ENCODE assay signal across 20 cellular contexts in genomic region chr6:6715465-6715864, GRCh38.
DNase-seq lines count a peak whose midpoint lies in the region; ATAC-seq, FAIRE-seq and TF ChIP-seq lines count a peak whose summit lies in the region.
"Had no signal": no experiment of that assay in that cellular context is flagged by ENCODE, and none has a peak within 500 bp of the region (broad histone marks: within the 10 kb centered on the region; RNA-seq: fewer than 3 reads in every experiment).

No MANE protein-coding gene starts in this region.

- H3K9me3 Mint-ChIP-seq in GM23338 (no peaks in the 10 kb centered on the region), endodermal cell (no peaks in the 10 kb centered on the region), neural progenitor cell (no peaks in the 10 kb centered on the region)
- H3K9me3 Mint-ChIP-seq: CD8-positive, alpha-beta T cell; IgD-negative memory B cell had no signal

- H4K20me1 ChIP-seq in GM23338 (replicated peaks; ENCODE audit: insufficient read depth), result no peaks in the 10 kb centered on the region
- no peaks in the 10 kb centered on the region for H4K20me1 ChIP-seq in neural progenitor cell (ENCODE audit: low read depth)
- no peaks in the 10 kb centered on the region for H4K20me1 ChIP-seq in HepG2 (ENCODE audit: insufficient read depth, low read length)

- H3K36me3 Mint-ChIP-seq in GM23338 (ENCODE audit: low read depth) (no peaks in the 10 kb centered on the region), endodermal cell (ENCODE audit: low read depth) (no peaks in the 10 kb centered on the region), neural progenitor cell (no peaks in the 10 kb centered on the region)
- H3K36me3 Mint-ChIP-seq: CD8-positive, alpha-beta T cell; IgD-negative memory B cell had no signal

- H3K79me2 ChIP-seq in GM23338 (replicated peaks; ENCODE audit: insufficient read depth) (no peaks in the 10 kb centered on the region), neural progenitor cell (ENCODE audit: low read depth) (no peaks in the 10 kb centered on the region), HepG2 (ENCODE audit: insufficient read depth, low read length) (no peaks in the 10 kb centered on the region)

- TF ChIP-seq CTCF in GM23338 (conservative IDR thresholded peaks at IDR 0.05; ENCODE audit: low read depth in 2 of 2) (no peak), endodermal cell (conservative IDR thresholded peaks at IDR 0.05) (no peak), neural progenitor cell (IDR thresholded peaks at IDR 0.05) (no peak), HepG2 (CRISPR knock-in tag; IDR thresholded peaks at IDR 0.05) (no peak)

- H2AFZ ChIP-seq in GM23338 (no peak overlapping the region), neural progenitor cell (replicated peaks) (no peak overlapping the region), HepG2 (ENCODE audit: low read length) (no peak overlapping the region)

- H3K36me3 ChIP-seq in GM23338 (ENCODE audit: insufficient read depth) (no peaks in the 10 kb centered on the region), endodermal cell (ENCODE audit: control insufficient read depth, insufficient read depth, low read length) (no peaks in the 10 kb centered on the region), neural progenitor cell (no peaks in the 10 kb centered on the region), SJCRH30 (no peaks in the 10 kb centered on the region), HepG2 (replicated peaks in 1 of 2; ENCODE audit: control insufficient read depth in 1 of 2, insufficient read depth in 2 of 2, low read length in 2 of 2) (no peaks in the 10 kb centered on the region)

- no peaks in the 10 kb centered on the region for H3K27me3 ChIP-seq in GM23338 (ENCODE audit: insufficient read depth)
- no peaks in the 10 kb centered on the region for H3K27me3 ChIP-seq in endodermal cell (ENCODE audit: control insufficient read depth, insufficient read depth, low read length, poor library complexity, severe bottlenecking)
- no peaks in the 10 kb centered on the region for H3K27me3 ChIP-seq in neural progenitor cell
- H3K27me3 ChIP-seq in SJCRH30, result no peaks in the 10 kb centered on the region
- peaks cover 6 to 42% of the 10 kb centered on the region in 2 experiments; a peak in 4 of 5 replicates for H3K27me3 ChIP-seq in HepG2 (ENCODE audit: control insufficient read depth in 1 of 2, insufficient read depth in 2 of 2, low read length in 2 of 2)

- H3K27ac ChIP-seq in GM23338 (ENCODE audit: low read depth), result no peak overlapping the region
- no peak overlapping the region for H3K27ac ChIP-seq in endodermal cell (ENCODE audit: low read depth, low read length)
- H3K27ac ChIP-seq in neural progenitor cell, result no peak overlapping the region
- no peak overlapping the region for H3K27ac ChIP-seq in SJCRH30
- H3K27ac ChIP-seq in HepG2 (ENCODE audit: extremely low read length, insufficient read depth, low read length), result no peak overlapping the region

- DNase-seq in GM23338 (ENCODE audit: low spot score) (no peak), endodermal cell (peak; percentile 72), neural progenitor cell (ENCODE audit: low spot score) (no peak), HK-2 (ENCODE audit: unreplicated experiment) (no peak), SJCRH30 (no peak), HepG2 (ENCODE audit: low spot score) (no peak)
- DNase-seq in activated CD8-positive, alpha-beta memory T cell treated with anti-CD3 and anti-CD28 coated beads for 24 hours, result no peak
- DNase-seq: CD8-positive, alpha-beta T cell; COR-L47; DMS153; DMS79 treated with DMSO at 0.1 percent for 48 hours; GDM1 had no signal

- no peak overlapping the region for H3K4me3 Mint-ChIP-seq in GM23338
- H3K4me3 Mint-ChIP-seq in endodermal cell, result no peak overlapping the region
- H3K4me3 Mint-ChIP-seq in neural progenitor cell, result no peak overlapping the region
- H3K4me3 Mint-ChIP-seq: B cell; CD14-positive monocyte; CD8-positive, alpha-beta T cell; IgD-negative memory B cell had no signal

- in situ Hi-C loops in HepG2 (cut with HindIII; ENCODE audit: extremely low pct_ligation_motif_present, low pct_unique_long_range_greater_than_20kb), result no loop called here

- H3F3A ChIP-seq in GM23338 (replicated peaks; ENCODE audit: low read depth) (no peaks in the 10 kb centered on the region), neural progenitor cell (ENCODE audit: low read depth) (no peaks in the 10 kb centered on the region)

- peaks cover 10% of the 10 kb centered on the region for H3K9me2 ChIP-seq in GM23338 (ENCODE audit: insufficient read depth)

- POLR2A ChIA-PET in HepG2 (lab: Yijun Ruan, JAX), result no interaction called here

- no peak for FAIRE-seq in HepG2 (lab: Jason Lieb, UNC)
- FAIRE-seq: A204.1, D721Med, GM19239, H54 had no signal

- TF ChIP-seq POLR2A in HepG2 (IDR thresholded peaks at IDR 0.05; ENCODE audit: insufficient read depth in 1 of 2, low read depth in 2 of 2, low read length in 2 of 2), result no peak

- H3K4me2 ChIP-seq in GM23338, result no peak overlapping the region
- H3K4me2 ChIP-seq in neural progenitor cell, result no peak overlapping the region
- H3K4me2 ChIP-seq in HepG2 (ENCODE audit: low read depth, low read length), result no peak overlapping the region

- H3K27me3 Mint-ChIP-seq in GM23338 (ENCODE audit: insufficient read depth, low read depth, poor library complexity) (peaks cover 7% of the 10 kb centered on the region), endodermal cell (ENCODE audit: insufficient read depth) (peaks cover 14% of the 10 kb centered on the region), neural progenitor cell (ENCODE audit: insufficient read depth, low read depth) (peaks cover 4% of the 10 kb centered on the region)

- H3K4me1 Mint-ChIP-seq in GM23338 (peaks cover 29% of the 10 kb centered on the region), endodermal cell (peaks cover 30% of the 10 kb centered on the region), neural progenitor cell (peaks cover 25% of the 10 kb centered on the region)

- no peak overlapping the region for H3K9ac ChIP-seq in endodermal cell (ENCODE audit: extremely low read depth, low read length, poor library complexity, severe bottlenecking)
- no peak overlapping the region for H3K9ac ChIP-seq in neural progenitor cell
- H3K9ac ChIP-seq in HepG2 (ENCODE audit: insufficient read depth, low read depth, low read length), result no peak overlapping the region

- H3K9me3 ChIP-seq in endodermal cell (ENCODE audit: control insufficient read depth, low read length) (no peaks in the 10 kb centered on the region), neural progenitor cell (ENCODE audit: low read depth) (no peaks in the 10 kb centered on the region), SJCRH30 (replicated peaks) (no peaks in the 10 kb centered on the region), HepG2 (ENCODE audit: low read length) (no peaks in the 10 kb centered on the region)

- CTCF ChIA-PET in HepG2 (lab: Yijun Ruan, JAX; ENCODE audit: low intra/inter-chr PET ratio, low total read pairs), result no interaction called here

- TF ChIP-seq RAD21 in HepG2 (CRISPR knock-in tag; IDR thresholded peaks at IDR 0.05), result no peak

- BruUV-seq in HepG2 (replicated peaks; lab: Mats Ljungman, UMichigan), result no TSS peak

- no peak overlapping the region for H3K4me3 ChIP-seq in GM23338
- H3K4me3 ChIP-seq in endodermal cell (ENCODE audit: low read length), result no peak overlapping the region
- no peak overlapping the region for H3K4me3 ChIP-seq in neural progenitor cell
- H3K4me3 ChIP-seq in SJCRH30, result no peak overlapping the region
- no peak overlapping the region for H3K4me3 ChIP-seq in HepG2 (replicated peaks in 1 of 3; ENCODE audit: insufficient read depth in 1 of 3, low read depth in 2 of 3, low read length in 3 of 3)

- H3K4me1 ChIP-seq in GM23338 (ENCODE audit: insufficient read depth), result peaks cover 4% of the 10 kb centered on the region
- peaks cover 3% of the 10 kb centered on the region for H3K4me1 ChIP-seq in endodermal cell (ENCODE audit: control insufficient read depth, insufficient read depth, low read length)
- H3K4me1 ChIP-seq in neural progenitor cell, result peaks cover 9% of the 10 kb centered on the region
- no peaks in the 10 kb centered on the region for H3K4me1 ChIP-seq in SJCRH30
- H3K4me1 ChIP-seq in HepG2 (ENCODE audit: insufficient read depth, low read length), result peaks cover 17% of the 10 kb centered on the region

- H3K27ac Mint-ChIP-seq in GM23338 (no peak overlapping the region), endodermal cell (peak overlapping the region; percentile 60), neural progenitor cell (peak overlapping the region; percentile 72)
- H3K27ac Mint-ChIP-seq: B cell; CD8-positive, alpha-beta T cell had no signal

- TF ChIP-seq EP300 in HepG2 (IDR thresholded peaks at IDR 0.05; ENCODE audit: low read depth in 2 of 2, low read length in 2 of 2) (no peak), HepG2 (CRISPR knock-in tag; IDR thresholded peaks at IDR 0.05; ENCODE audit: borderline replicate concordance) (no peak)

- peak; percentile 48 for ATAC-seq in GM23338
- ATAC-seq in HepG2, result no peak
- ATAC-seq: CD8-positive, alpha-beta T cell; HCT116 had no signal

- 39 to 62% methylated on average over 2 to 3 of the region's 3 CpGs for WGBS in endodermal cell (ENCODE audit: insufficient coverage in 1 of 2, insufficient read length in 1 of 2), 2 experiments
- 12% methylated on average over 3 of the region's 3 CpGs for WGBS in HepG2 (ENCODE audit: low lambda C conversion rate)

- intact Hi-C loops in HepG2 (cut with micrococcal nuclease; ENCODE audit: unreplicated experiment), result no loop called here

TF ChIP-seq in HepG2, 621 proteins besides CTCF, POLR2A, EP300 and RAD21:
- TF ChIP-seq NR3C1 (CRISPR knock-in tag; IDR thresholded peaks at IDR 0.05) (no peak), HNRNPH1 (optimal IDR thresholded peaks at IDR 0.05; ENCODE audit: low read depth, low read length) (no peak), ZNF17 (CRISPR knock-in tag; IDR thresholded peaks at IDR 0.05) (no peak), SIN3A (IDR thresholded peaks at IDR 0.05; ENCODE audit: borderline replicate concordance, low read depth, low read length) (no peak), ZNF713 (CRISPR knock-in tag; IDR thresholded peaks at IDR 0.05) (no peak), THYN1 (CRISPR knock-in tag; IDR thresholded peaks at IDR 0.05; ENCODE audit: borderline replicate concordance, low read depth) (no peak), SP2 (CRISPR knock-in tag; IDR thresholded peaks at IDR 0.05) (no peak), ZNF772 (CRISPR knock-in tag; IDR thresholded peaks at IDR 0.05) (no peak), RCOR2 (CRISPR knock-in tag; IDR thresholded peaks at IDR 0.05) (no peak), ZNF256 (CRISPR knock-in tag; conservative IDR thresholded peaks at IDR 0.05) (no peak), ZNF3 (CRISPR knock-in tag; IDR thresholded peaks at IDR 0.05) (no peak), POLR2AphosphoS5 (IDR thresholded peaks at IDR 0.05; ENCODE audit: low read depth, low read length) (no peak), ZMYM3 (CRISPR knock-in tag; IDR thresholded peaks at IDR 0.05) (no peak), WIZ (CRISPR knock-in tag; IDR thresholded peaks at IDR 0.05) (no peak), ZFYVE20 (CRISPR knock-in tag; IDR thresholded peaks at IDR 0.05; ENCODE audit: borderline replicate concordance, low read depth) (no peak), ZNF616 (CRISPR knock-in tag; IDR thresholded peaks at IDR 0.05; ENCODE audit: low read depth) (no peak)
